ENCODE assay signal across 18 cellular contexts in genomic region chr7:11127112-11127785, GRCh38.
DNase-seq lines count a peak whose midpoint lies in the region; ATAC-seq and TF ChIP-seq lines count a peak whose summit lies in the region.
"Had no signal": no experiment of that assay in that cellular context is flagged by ENCODE, and none has a peak within 500 bp of the region (broad histone marks: within the 10 kb centered on the region; RNA-seq: fewer than 3 reads in every experiment).

No MANE protein-coding gene starts in this region.

- H3K36me3 ChIP-seq in BLaER1 treated with 17β-estradiol and CSF1 and Interleukin-3, amounts not matched to agents 10 nM and 100 nM, result peaks cover 4 to 37% (median 19%) of the 10 kb centered on the region in 11 experiments; a peak in 15 of 22 replicates
- H3K36me3 ChIP-seq in GM23248 (ENCODE audit: low read depth), result 0 out of 2 replicates have a peak, but pooled peaks cover 5% of the 10 kb centered on the region

- no peaks in the 10 kb centered on the region for H3F3A ChIP-seq in GM23248 (ENCODE audit: insufficient read depth)

- no peaks in the 10 kb centered on the region for H3K79me2 ChIP-seq in GM23248 (ENCODE audit: insufficient read depth)
- H3K79me2 ChIP-seq: parathyroid adenoma had no signal

- no peak overlapping the region for H2AFZ ChIP-seq in GM23248
- H2AFZ ChIP-seq: parathyroid adenoma had no signal

- no peaks in the 10 kb centered on the region for H4K20me1 ChIP-seq in BLaER1 treated with 17β-estradiol and CSF1 and Interleukin-3, amounts not matched to agents 10 nM and 100 nM
- no peaks in the 10 kb centered on the region for H4K20me1 ChIP-seq in GM23248 (ENCODE audit: insufficient read depth)

- 81 to 82% methylated on average over 3 of the region's 3 CpGs for WGBS in GM23248 (ENCODE audit: low coverage in 1 of 2, low lambda C conversion rate in 2 of 2, missing lambda C conversion rate in 2 of 2), 2 experiments

- CTCF ChIA-PET in WTC11 (lab: Charles Lee), result interaction anchor here (0.6 to 1.6 kb wide), 2 partner anchors 62 to 85 kb away, joined by 3 read pairs; no protein-coding TSS in a partner anchor

- H3K4me1 ChIP-seq in BLaER1 treated with 17β-estradiol and CSF1 and Interleukin-3, amounts not matched to agents 10 nM and 100 nM, result peaks cover 15 to 53% (median 40%) of the 10 kb centered on the region in 10 experiments
- no peaks in the 10 kb centered on the region for H3K4me1 ChIP-seq in GM23248 (ENCODE audit: insufficient read depth)
- H3K4me1 ChIP-seq: parathyroid adenoma had no signal

- POLR2A ChIA-PET in WTC11 (lab: Charles Lee), result interaction anchor here (0.7 kb wide), 1 partner anchor 186 kb away, joined by 3 read pairs; no protein-coding TSS in a partner anchor

- H3K27ac ChIP-seq in BLaER1 treated with 17β-estradiol and CSF1 and Interleukin-3, amounts not matched to agents 10 nM and 100 nM, result no peak overlapping the region; a peak in 1 of 22 replicates
- no peak overlapping the region for H3K27ac ChIP-seq in GM23248
- H3K27ac ChIP-seq: parathyroid adenoma, SJCRH30, VCaP had no signal

- no peaks in the 10 kb centered on the region for H3K27me3 ChIP-seq in BLaER1 treated with 17β-estradiol and CSF1 and Interleukin-3, amounts not matched to agents 10 nM and 100 nM
- H3K27me3 ChIP-seq in GM23248 (replicated peaks; ENCODE audit: insufficient read depth), result no peaks in the 10 kb centered on the region
- H3K27me3 ChIP-seq: SJCRH30 had no signal

- 0 out of 22 replicates have a peak, but pooled peaks cover 0 to 3% (median 0%) of the 10 kb centered on the region in 11 experiments for H3K9me3 ChIP-seq in BLaER1 treated with 17β-estradiol and CSF1 and Interleukin-3, amounts not matched to agents 10 nM and 100 nM (replicated peaks in 1 of 11)
- H3K9me3 ChIP-seq in GM23248 (ENCODE audit: low read depth), result no peaks in the 10 kb centered on the region
- H3K9me3 ChIP-seq: SJCRH30 had no signal

- no peaks in the 10 kb centered on the region for H3K36me3 Mint-ChIP-seq in WTC11

- H3K9me3 Mint-ChIP-seq in WTC11, result no peaks in the 10 kb centered on the region
- H3K9me3 Mint-ChIP-seq: HFFc6 had no signal

- no peak overlapping the region for H3K9ac ChIP-seq in BLaER1 treated with 17β-estradiol and CSF1 and Interleukin-3, amounts not matched to agents 10 nM and 100 nM
- H3K9ac ChIP-seq in GM23248, result no peak overlapping the region
- H3K9ac ChIP-seq: parathyroid adenoma had no signal

- H3K9me2 ChIP-seq in GM23248 (ENCODE audit: insufficient read depth), result 0 out of 2 replicates have a peak, but pooled peaks cover 3% of the 10 kb centered on the region

- TF ChIP-seq CTCF in WTC11 (IDR thresholded peaks at IDR 0.05), result no peak

- ATAC-seq in WTC11, result no peak
- ATAC-seq in GM19351 (IDR thresholded peaks at IDR 0.05; ENCODE audit: unreplicated experiment), result no peak
- no peak for ATAC-seq in HG03457 (IDR thresholded peaks at IDR 0.05; ENCODE audit: unreplicated experiment)

- in situ Hi-C loops in GM23248 (cut with MboI), result no loop called here

- peak; percentile 17 for DNase-seq in GM23248
- no peak for DNase-seq in WTC11 (ENCODE audit: low spot score)
- DNase-seq in myocyte (ENCODE audit: low read depth), result peak; percentile 11
- DNase-seq in central memory CD4-positive, alpha-beta T cell, result no peak
- no peak for DNase-seq in C1 segment of cervical spinal cord (lab: John Stamatoyannopoulos, UW)
- DNase-seq: activated CD8-positive, alpha-beta memory T cell treated with anti-CD3 and anti-CD28 coated beads, Interleukin-2, amount 50 U/mL, for 48 hours; amygdala; DMS79; HFFc6; islet precursor cell; MM.1S; NCI-H2227 treated with DMSO at 0.1 percent for 48 hours had no signal

- no peak overlapping the region for H3K4me3 ChIP-seq in BLaER1 treated with 17β-estradiol and CSF1 and Interleukin-3, amounts not matched to agents 10 nM and 100 nM
- no peak overlapping the region for H3K4me3 ChIP-seq in GM23248
- H3K4me3 ChIP-seq: SJCRH30 had no signal

- no peak overlapping the region for H3K4me3 Mint-ChIP-seq in WTC11
- H3K4me3 Mint-ChIP-seq: HFFc6 had no signal

- H3K4me1 Mint-ChIP-seq in WTC11, result peaks cover 34% of the 10 kb centered on the region

- H3K27ac Mint-ChIP-seq in WTC11, result peak overlapping the region; percentile 8; the same call in 1 of the 2 replicates
- H3K27ac Mint-ChIP-seq: HFFc6 had no signal

- H3K4me2 ChIP-seq in BLaER1 treated with 17β-estradiol and CSF1 and Interleukin-3, amounts not matched to agents 10 nM and 100 nM, result peak overlapping the region; percentile 17 to 80 (median 46)
- H3K4me2 ChIP-seq in GM23248 (ENCODE audit: unreplicated experiment), result no peak overlapping the region

- H3K27me3 Mint-ChIP-seq in WTC11 (ENCODE audit: low read depth), result no peaks in the 10 kb centered on the region

TF ChIP-seq in WTC11, 78 proteins besides CTCF, POLR2A, EP300 and RAD21:
- TF ChIP-seq SMAD4 (CRISPR knock-in tag; IDR thresholded peaks at IDR 0.05) (no peak), TP53 (CRISPR knock-in tag; IDR thresholded peaks at IDR 0.05) (no peak), HMGA2 (CRISPR knock-in tag; IDR thresholded peaks at IDR 0.05) (no peak), ZNF121 (CRISPR knock-in tag; IDR thresholded peaks at IDR 0.05) (peak; percentile 75; the same call in 1 of the 2 replicates)

Comparison
In these comparisons a context has a peak if more than half of its experiments do, and no peak if none do; other contexts are left out.
1. DNase-seq: peak in GM23248 (single experiment) and myocyte (single experiment); none in WTC11 (single experiment), central memory CD4-positive, alpha-beta T cell (single experiment) and C1 segment of cervical spinal cord (0 of 14).